ENCODE assay signal across 10 cellular contexts in the genomic region with DNA sequence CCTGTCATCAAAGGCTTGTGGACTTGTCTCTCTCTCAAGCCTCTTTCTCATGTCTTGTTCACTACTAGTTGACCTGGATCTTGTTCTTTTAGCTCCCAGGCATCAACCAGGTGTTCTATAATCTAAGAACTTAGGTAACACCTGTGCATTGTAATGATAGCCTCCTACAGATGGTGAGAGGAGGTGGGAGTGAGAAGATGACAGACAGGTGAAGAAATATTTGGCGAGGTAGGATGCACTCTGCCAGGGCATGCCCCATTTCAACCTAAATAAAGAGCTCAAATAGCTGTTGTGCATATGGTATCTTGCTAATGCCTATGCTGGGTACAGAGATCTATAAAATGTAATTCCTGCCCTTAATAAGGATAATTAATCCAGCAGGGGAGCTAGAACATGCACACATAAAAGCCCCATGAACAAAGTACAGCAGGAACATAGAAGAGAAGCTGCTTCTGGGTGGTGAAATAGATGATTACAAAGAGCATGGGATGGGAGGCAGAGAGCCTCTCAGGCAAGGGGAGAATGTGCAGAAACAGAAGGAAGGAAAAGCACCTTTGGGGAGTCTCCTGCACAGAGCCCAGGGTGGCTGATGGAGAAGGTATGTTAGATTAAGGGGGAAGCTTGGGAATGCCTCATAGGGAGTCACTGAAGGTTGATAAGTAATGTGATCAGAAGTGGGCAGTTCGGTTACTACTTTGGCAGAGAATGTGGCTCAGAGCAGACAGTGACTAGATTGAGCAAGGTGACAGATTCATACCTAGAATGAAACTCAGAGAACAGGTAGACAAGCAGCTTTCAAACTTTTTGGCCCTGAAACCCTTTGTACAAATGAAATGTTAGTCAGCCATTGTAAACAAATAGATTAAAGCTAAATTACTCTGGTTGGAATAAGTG. TPM values are rescaled to one million over a fixed set of nuclear protein-coding genes. Genes with fewer than 3 reads are reported as not detected.
A peak's percentile ranks its signal among the peaks of the same experiment; 100 is the strongest.
DNase-seq lines count a peak whose midpoint lies in the region; ATAC-seq, FAIRE-seq and TF ChIP-seq lines count a peak whose summit lies in the region.
"Had no signal": no experiment of that assay in that cellular context is flagged by ENCODE, and none has a peak within 500 bp of the region (broad histone marks: within the 10 kb centered on the region; RNA-seq: fewer than 3 reads in every experiment).

No MANE protein-coding gene starts in this region.

- no TSS peak for BruUV-seq in GM12878 (replicated peaks; lab: Mats Ljungman, UMichigan)

- no peaks in the 10 kb centered on the region for H3K36me3 Mint-ChIP-seq in activated T-cell treated with anti-CD3 and anti-CD28 coated beads, Interleukin-2, amount 50 U/mL, for 4 hours (ENCODE audit: insufficient read depth)

- no peaks in the 10 kb centered on the region for H3K9me3 Mint-ChIP-seq in activated T-cell treated with anti-CD3 and anti-CD28 coated beads, Interleukin-2, amount 50 U/mL, for 4 hours

- in situ Hi-C loops in GM12878 (cut with MboI) = loop anchor here (25.0 kb wide), 1 partner anchor 893 kb away; no protein-coding TSS in a partner anchor

- 64% methylated on average over 2 of the region's 2 CpGs for WGBS in GM12878 (ENCODE audit: insufficient coverage, insufficient replicate concordance, low lambda C conversion rate, missing lambda C conversion rate)
- WGBS in spleen, 5 donors = 76 to 83% (median 80%) methylated on average over 2 of the region's 2 CpGs

- RAD21 ChIA-PET in GM12878 (lab: Charles Lee; ENCODE audit: unreplicated experiment) = interaction anchor here (0.6 to 2.2 kb wide), 7 partner anchors 11 to 70 kb away, joined by 3 to 11 read pairs (median 5); no protein-coding TSS in a partner anchor

- H4K20me1 ChIP-seq in GM12878 (ENCODE audit: control insufficient read depth, insufficient read depth) = no peaks in the 10 kb centered on the region

- no peaks in the 10 kb centered on the region for H3K36me3 ChIP-seq in GM12878 (ENCODE audit: control insufficient read depth in 2 of 2, insufficient read depth in 2 of 2, low read length in 1 of 2)
- no peaks in the 10 kb centered on the region for H3K36me3 ChIP-seq in spleen

- CTCF ChIA-PET in GM12878 (lab: Yijun Ruan, JAX) = interaction anchor here (0.6 to 2.3 kb wide), 15 partner anchors 9 to 308 kb away, joined by 3 to 14 read pairs (median 3); no protein-coding TSS in a partner anchor

- SMC1A ChIA-PET in GM12878 (lab: Charles Lee; ENCODE audit: uncharacterized antibody, unreplicated experiment) = interaction anchor here (0.5 to 2.9 kb wide), 15 partner anchors 8 to 106 kb away, joined by 3 to 15 read pairs (median 5); a partner anchor contains a TSS

- no peak for DNase-seq in activated T-cell treated with anti-CD3 and anti-CD28 coated beads, Interleukin-2, amount 50 U/mL, for 4 hours
- DNase-seq in activated T-cell treated with anti-CD3 and anti-CD28 coated beads for 4 hours (no peak), GM12878 (ENCODE audit: low read depth, low spot score) (no peak), spleen (peak; percentile 2), HTR-8/SVneo (ENCODE audit: insufficient read length, low spot score) (no peak), UCSD-AML1 (lab: John Stamatoyannopoulos, UW; ENCODE audit: unreplicated experiment) (no peak)
- DNase-seq: C1 segment of cervical spinal cord, NCI-H2029 treated with DMSO at 0.1 percent for 48 hours had no signal

- H3K27ac ChIP-seq in GM12878 (ENCODE audit: control insufficient read depth, insufficient read depth) (no peak overlapping the region), spleen (no peak overlapping the region)

- intact Hi-C loops in GM12878 (cut with micrococcal nuclease; ENCODE audit: unreplicated experiment) (no loop called here), spleen (cut with DNase I; ENCODE audit: low total_unique reads) (no loop called here)

- H3K27me3 ChIP-seq in GM12878 (replicated peaks in 1 of 2; ENCODE audit: control insufficient read depth in 2 of 2, insufficient read depth in 2 of 2, low read length in 1 of 2) = no peaks in the 10 kb centered on the region
- H3K27me3 ChIP-seq in spleen (replicated peaks in 1 of 7) = no peaks in the 10 kb centered on the region

- peaks cover 32% of the 10 kb centered on the region for H3K4me1 Mint-ChIP-seq in activated T-cell treated with anti-CD3 and anti-CD28 coated beads, Interleukin-2, amount 50 U/mL, for 4 hours (ENCODE audit: low read depth)

- H3K27me3 Mint-ChIP-seq in activated T-cell treated with anti-CD3 and anti-CD28 coated beads, Interleukin-2, amount 50 U/mL, for 4 hours (ENCODE audit: low read depth) = no peaks in the 10 kb centered on the region

- no peak overlapping the region for H3K9ac ChIP-seq in GM12878 (ENCODE audit: control insufficient read depth, insufficient read depth, low read length)

- no peak overlapping the region for H3K4me3 Mint-ChIP-seq in activated T-cell treated with anti-CD3 and anti-CD28 coated beads, Interleukin-2, amount 50 U/mL, for 4 hours

- no peak for TF ChIP-seq CTCF in GM12878 (IDR thresholded peaks at IDR 0.05 in 2 of 3, conservative IDR thresholded peaks at IDR 0.05 in 1 of 3; ENCODE audit: control insufficient read depth in 2 of 3, extremely low read depth in 1 of 3, insufficient read depth in 1 of 3, low read depth in 3 of 3, low read length in 3 of 3)
- TF ChIP-seq CTCF in spleen (IDR thresholded peaks at IDR 0.05 in 8 of 11, conservative IDR thresholded peaks at IDR 0.05 in 3 of 11) = no peak

- H3K4me2 ChIP-seq in GM12878 (ENCODE audit: control insufficient read depth, insufficient read depth) = no peak overlapping the region

- FAIRE-seq in GM12878 (lab: Jason Lieb, UNC) (no peak), HTR-8/SVneo (lab: Jason Lieb, UNC) (no peak)

- no peak overlapping the region for H3K4me3 ChIP-seq in GM12878
- no peak overlapping the region for H3K4me3 ChIP-seq in spleen

- H3K4me1 ChIP-seq in GM12878 (ENCODE audit: control insufficient read depth, insufficient read depth, low read length) (no peaks in the 10 kb centered on the region; the same call in 1 of the 2 replicates), spleen (peaks cover 0 to 12% (median 0%) of the 10 kb centered on the region in 6 donors)

- TF ChIP-seq EP300 in GM12878 (IDR thresholded peaks at IDR 0.05; ENCODE audit: borderline replicate concordance in 1 of 2, control insufficient read depth in 1 of 2, low read depth in 2 of 2, low read length in 2 of 2) = no peak

- H3K9me3 ChIP-seq in GM12878 (replicated peaks; ENCODE audit: control insufficient read depth, insufficient read depth, low read length) (no peaks in the 10 kb centered on the region), spleen (no peaks in the 10 kb centered on the region)

- POLR2A ChIA-PET in GM12878 (lab: Charles Lee) = interaction anchor here (0.7 to 2.3 kb wide), 3 partner anchors 17 to 27 kb away, joined by 3 to 9 read pairs (median 3); no protein-coding TSS in a partner anchor

- peak; percentile 73 to 78 for ATAC-seq in activated T-cell treated with anti-CD3 and anti-CD28 coated beads, Interleukin-2, amount 50 U/mL, for 4 hours
- ATAC-seq in HG02852 (IDR thresholded peaks at IDR 0.05; ENCODE audit: unreplicated experiment) (peak; percentile 47), GM12878 (peak; percentile 71), HG02678 (IDR thresholded peaks at IDR 0.05; ENCODE audit: unreplicated experiment) (no peak)

- H3K79me2 ChIP-seq in GM12878 (ENCODE audit: control insufficient read depth, insufficient read depth, low read length) = no peaks in the 10 kb centered on the region

- no peak for TF ChIP-seq RAD21 in GM12878 (IDR thresholded peaks at IDR 0.05; ENCODE audit: insufficient read depth, low read depth, low read length)

- H2AFZ ChIP-seq in GM12878 (ENCODE audit: control insufficient read depth, low read depth, low read length) = no peak overlapping the region

- TF ChIP-seq POLR2A in GM12878 (IDR thresholded peaks at IDR 0.05; ENCODE audit: low read depth, low read length) (no peak), spleen (IDR thresholded peaks at IDR 0.05) (no peak)

RNA-seq across cellular contexts. Expression of a gene that starts 28.1 kb away (rescaled TPM):
- total RNA-seq in activated T-cell treated with anti-CD3 and anti-CD28 coated beads, Interleukin-2, amount 50 U/mL, for 4 hours = 10 to 100 TPM; 14.5 to 45.5 (median 38.4) TPM
- total RNA-seq in GM12878 (2013; cell fraction: nucleolus; rRNA removed) = 110 and 112 TPM in 2 replicates
- total RNA-seq in GM12878 (2014; rRNA removed) (37.8 and 39.1 TPM in 2 replicates), GM12878 (2014; rRNA removed; fragmentation: Illumina TruSeq; extraction: Trizol) (39.3 and 40.0 TPM in 2 replicates), GM12878 (2021) (33.4 and 34.8 TPM in 2 replicates), spleen (100 to 1,000 TPM in 1 of 7 donors, 10 to 100 TPM in 6; 46.2 to 105 (median 64.2) TPM)
- 46.4 TPM for polyA plus RNA-seq in GM12878 (2011; ENCODE audit: low read depth)
- polyA plus RNA-seq in GM12878 (2011; rRNA removed) (103 and 112 TPM in 2 replicates), GM12878 (2014; fragmentation: Illumina TruSeq; extraction: Trizol) (43.4 and 52.9 TPM in 2 replicates), GM12878 (2014; fragmentation: Nextera tagmentation; extraction: Ambion mirVana) (10 to 100 TPM; 48.4 to 52.7 TPM), GM12878 (2014; rRNA removed) (31.2 and 34.8 TPM in 2 replicates), GM12878 (2016; fragmentation: Nextera tagmentation; extraction: Ambion mirVana) (10 to 100 TPM; 45.5 to 46.8 TPM), spleen (10 to 100 TPM; 18.4 to 47.5 (median 46.4) TPM)
- 125 and 147 TPM in 2 replicates for polyA plus RNA-seq in GM12878 (2011; cell fraction: cytosol; rRNA removed)
- polyA plus RNA-seq in GM12878 (2011; cell fraction: nucleus; rRNA removed) = 53.3 and 64.9 TPM in 2 replicates
- polyA plus RNA-seq in GM12878 (2012) = 49.1 and 54.8 TPM in 2 replicates
- polyA minus RNA-seq in GM12878 (2011; rRNA and poly(A)+ RNA removed) = 212 and 253 TPM in 2 replicates
- 35.3 and 35.7 TPM in 2 replicates for polyA minus RNA-seq in GM12878 (2011; cell fraction: cytosol; rRNA and poly(A)+ RNA removed)
- 42.0 and 47.9 TPM in 2 replicates for polyA minus RNA-seq in GM12878 (2011; cell fraction: nucleus; rRNA and poly(A)+ RNA removed)

RNA-seq across cellular contexts. Expression of a gene that starts 52.6 kb away (rescaled TPM):
- total RNA-seq in activated T-cell treated with anti-CD3 and anti-CD28 coated beads, Interleukin-2, amount 50 U/mL, for 4 hours = 10 to 100 TPM; 17.4 to 30.6 (median 30.0) TPM
- total RNA-seq in GM12878 (2013; cell fraction: nucleolus; rRNA removed) = 33.5 and 34.2 TPM in 2 replicates
- total RNA-seq in GM12878 (2014; rRNA removed) (17.1 and 22.3 TPM in 2 replicates), GM12878 (2014; rRNA removed; fragmentation: Illumina TruSeq; extraction: Trizol) (26.4 and 26.8 TPM in 2 replicates), GM12878 (2021) (17.4 and 18.0 TPM in 2 replicates), spleen (10 to 100 TPM; 10.1 to 13.5 (median 12.8) TPM)
- 3.9 TPM for polyA plus RNA-seq in GM12878 (2011; ENCODE audit: low read depth)
- polyA plus RNA-seq in GM12878 (2011; rRNA removed) (17.5 and 29.3 TPM in 2 replicates), GM12878 (2014; fragmentation: Illumina TruSeq; extraction: Trizol) (19.5 and 26.5 TPM in 2 replicates), GM12878 (2014; fragmentation: Nextera tagmentation; extraction: Ambion mirVana) (1 to 10 TPM; 7.1 to 8.4 TPM), GM12878 (2014; rRNA removed) (10.2 and 11.9 TPM in 2 replicates), GM12878 (2016; fragmentation: Nextera tagmentation; extraction: Ambion mirVana) (10 to 100 TPM; 13.0 to 14.9 TPM), spleen (1 to 10 TPM; 4.4 to 4.7 (median 4.6) TPM)
- 6.3 and 6.9 TPM in 2 replicates for polyA plus RNA-seq in GM12878 (2011; cell fraction: cytosol; rRNA removed)
- 11.7 and 12.4 TPM in 2 replicates for polyA plus RNA-seq in GM12878 (2011; cell fraction: nucleus; rRNA removed)
- polyA plus RNA-seq in GM12878 (2012) = 6.0 and 9.0 TPM in 2 replicates
- 14.2 and 18.7 TPM in 2 replicates for polyA minus RNA-seq in GM12878 (2011; rRNA and poly(A)+ RNA removed)
- 6.1 and 7.7 TPM in 2 replicates for polyA minus RNA-seq in GM12878 (2011; cell fraction: cytosol; rRNA and poly(A)+ RNA removed)
- polyA minus RNA-seq in GM12878 (2011; cell fraction: nucleus; rRNA and poly(A)+ RNA removed) = 9.3 and 14.4 TPM in 2 replicates
